Comparison of ENCODE assay signal across 8 cellular contexts in genomic region chr22:37686002-37686982, GRCh38. TPM values are rescaled to one million over a fixed set of nuclear protein-coding genes. Genes with fewer than 3 reads are reported as not detected.
DNase-seq lines count a peak whose midpoint lies in the region; ATAC-seq and TF ChIP-seq lines count a peak whose summit lies in the region.

NOL12 (plus strand) TSS chr22:37686343; CDS start chr22:37686393, 50 bp downstream.

- TF ChIP-seq POLR2A in gastroesophageal sphincter (IDR thresholded peaks at IDR 0.05), result peak; percentile 20 to 39
- TF ChIP-seq POLR2A in suprapubic skin (IDR thresholded peaks at IDR 0.05), result peak in 1 of 2 donors; percentile 21

- TF ChIP-seq EP300 in gastroesophageal sphincter (IDR thresholded peaks at IDR 0.05), result no peak
- TF ChIP-seq EP300 in suprapubic skin (IDR thresholded peaks at IDR 0.05), result no peak

- peak within 1 kb of the TSS; percentile 92 for H3K4me3 Mint-ChIP-seq in activated naive CD4-positive, alpha-beta T cell treated with anti-CD3 and anti-CD28 coated beads for 36 hours

- CTCF ChIA-PET in activated naive CD4-positive, alpha-beta T cell treated with anti-CD3 and anti-CD28 coated beads for 36 hours (lab: Charles Lee), result interaction anchor here (1.0 to 15.6 kb wide), 5 partner anchors 43 to 79 kb away, joined by 3 to 260 read pairs (median 3); partner anchors contain the start of gene SH3BP1

- H3K4me1 Mint-ChIP-seq in activated naive CD4-positive, alpha-beta T cell treated with anti-CD3 and anti-CD28 coated beads for 36 hours (ENCODE audit: low read depth), result peaks cover 32% of the 10 kb centered on the region

- H4K20me1 ChIP-seq in DND-41 (ENCODE audit: insufficient read depth, low read length), result peaks cover 5% of the 10 kb centered on the region; the same call in 1 of the 2 replicates

- H3K27me3 Mint-ChIP-seq in activated naive CD4-positive, alpha-beta T cell treated with anti-CD3 and anti-CD28 coated beads for 36 hours (ENCODE audit: low read depth), result no peaks in the 10 kb centered on the region

- no peaks in the 10 kb centered on the region for H3K27me3 ChIP-seq in DND-41 (ENCODE audit: insufficient read depth, low read length, poor library complexity)
- no peaks in the 10 kb centered on the region for H3K27me3 ChIP-seq in MG63
- no peaks in the 10 kb centered on the region for H3K27me3 ChIP-seq in gastroesophageal sphincter
- no peaks in the 10 kb centered on the region for H3K27me3 ChIP-seq in suprapubic skin

- ATAC-seq in DND-41 (ENCODE audit: insufficient read depth, low read depth) (peak; percentile 92), gastroesophageal sphincter (peak; percentile 92)

- H3K9me3 ChIP-seq in DND-41 (ENCODE audit: insufficient read depth, low read length, severe bottlenecking) (no peaks in the 10 kb centered on the region), MG63 (no peaks in the 10 kb centered on the region), gastroesophageal sphincter (no peaks in the 10 kb centered on the region), suprapubic skin (no peaks in the 10 kb centered on the region)

- peak within 1 kb of the TSS; percentile 98 to 100 for H3K4me3 ChIP-seq in DND-41 (ENCODE audit: low read depth in 1 of 2, low read length in 2 of 2)
- peak within 1 kb of the TSS; percentile 95 for H3K4me3 ChIP-seq in MG63
- peak within 1 kb of the TSS; percentile 70 to 84 for H3K4me3 ChIP-seq in gastroesophageal sphincter
- peak within 1 kb of the TSS; percentile 96 for H3K4me3 ChIP-seq in suprapubic skin

- WGBS in gastroesophageal sphincter (ENCODE audit: low coverage in 1 of 2), 2 donors, result 1 to 2% methylated on average over 23 to 33 of the region's 62 CpGs
- 2% methylated on average over 57 of the region's 62 CpGs for WGBS in suprapubic skin

- no peaks in the 10 kb centered on the region for H3K9me3 Mint-ChIP-seq in activated naive CD4-positive, alpha-beta T cell treated with anti-CD3 and anti-CD28 coated beads for 36 hours

- DNase-seq in DND-41 (peak; percentile 89), GOT3 (lab: John Stamatoyannopoulos, UW) (peak; percentile 47), MG63 (peak; percentile 82), SK-N-DZ (ENCODE audit: low spot score) (peak; percentile 95), nucleus accumbens (lab: John Stamatoyannopoulos, UW) (peak in 55 of 56 donors; percentile 21 to 88 (median 74)), suprapubic skin (ENCODE audit: low spot score in 2 of 2) (peak; percentile 86 to 90)
- peak; percentile 81 for DNase-seq in activated naive CD4-positive, alpha-beta T cell treated with anti-CD3 and anti-CD28 coated beads for 36 hours

- H3K36me3 ChIP-seq in DND-41 (ENCODE audit: insufficient read depth, low read length) (peaks cover 40% of the 10 kb centered on the region), MG63 (peaks cover 38% of the 10 kb centered on the region), gastroesophageal sphincter (peaks cover 0 to 36% of the 10 kb centered on the region in 2 donors), suprapubic skin (peaks cover 21% of the 10 kb centered on the region)

- H3K27ac ChIP-seq in DND-41 (ENCODE audit: low read length), result peak within 1 kb of the TSS; percentile 95
- H3K27ac ChIP-seq in gastroesophageal sphincter, result peak within 1 kb of the TSS; percentile 52 to 91 (median 89)
- peak within 1 kb of the TSS; percentile 85 for H3K27ac ChIP-seq in suprapubic skin

- peaks cover 25% of the 10 kb centered on the region for H3K36me3 Mint-ChIP-seq in activated naive CD4-positive, alpha-beta T cell treated with anti-CD3 and anti-CD28 coated beads for 36 hours (ENCODE audit: low read depth)

- H2AFZ ChIP-seq in DND-41 (ENCODE audit: low read depth, low read length), result peak within 1 kb of the TSS; percentile 93

- peaks cover 31% of the 10 kb centered on the region for H3K79me2 ChIP-seq in DND-41 (ENCODE audit: insufficient read depth, low read length)

- H3K4me1 ChIP-seq in DND-41 (ENCODE audit: insufficient read depth, low read length), result peaks cover 31% of the 10 kb centered on the region
- H3K4me1 ChIP-seq in gastroesophageal sphincter, result peaks cover 0 to 32% (median 12%) of the 10 kb centered on the region in 3 donors
- peaks cover 41% of the 10 kb centered on the region for H3K4me1 ChIP-seq in suprapubic skin

- TF ChIP-seq CTCF in DND-41 (IDR thresholded peaks at IDR 0.05; ENCODE audit: borderline replicate concordance, extremely low read depth, low read length, poor library complexity, severe bottlenecking), result no peak
- TF ChIP-seq CTCF in gastroesophageal sphincter (IDR thresholded peaks at IDR 0.05), result peak in 3 of 4 experiments; percentile 7 to 49 (median 18)
- no peak for TF ChIP-seq CTCF in suprapubic skin (IDR thresholded peaks at IDR 0.05)

- intact Hi-C loops in activated naive CD4-positive, alpha-beta T cell treated with anti-CD3 and anti-CD28 coated beads for 36 hours (cut with micrococcal nuclease), result loop anchor here (1.0 to 2.0 kb wide), 2 partner anchors 61 to 78 kb away; partner anchors contain the start of gene GGA1

- H3K27ac Mint-ChIP-seq in activated naive CD4-positive, alpha-beta T cell treated with anti-CD3 and anti-CD28 coated beads for 36 hours, result peak within 1 kb of the TSS; percentile 85

- H3K9ac ChIP-seq in DND-41 (ENCODE audit: low read depth, low read length), result peak within 1 kb of the TSS; percentile 97

- peak within 1 kb of the TSS; percentile 98 for H3K4me2 ChIP-seq in DND-41 (ENCODE audit: insufficient read depth, low read length)

RNA-seq across cellular contexts. Expression of gene NOL12, which starts in this region (rescaled TPM):
- total RNA-seq in MG63 (2014; rRNA removed; shearing (Covaris generic); ENCODE audit: low replicate concordance), result 61.0 and 111 TPM in 2 replicates
- 66.1 and 69.1 TPM in 2 replicates for polyA plus RNA-seq in SK-N-DZ (2014; cell fraction: cytosol; rRNA removed)
- 81.1 and 85.1 TPM in 2 replicates for polyA plus RNA-seq in SK-N-DZ (2014; cell fraction: nucleus; rRNA removed)
- total RNA-seq in activated naive CD4-positive, alpha-beta T cell treated with anti-CD3 and anti-CD28 coated beads for 36 hours, result 10 to 100 TPM; 26.7 to 30.4 TPM
- 10 to 100 TPM; 16.3 to 29.1 (median 20.2) TPM for total RNA-seq in gastroesophageal sphincter
- 10 to 100 TPM; 29.2 to 49.8 (median 40.7) TPM for total RNA-seq in suprapubic skin

Comparison
In these comparisons a context has a peak if more than half of its experiments do, and no peak if none do; other contexts are left out.
1. Peak in every context shown above with its lines: DNase-seq, ATAC-seq, H3K4me3 ChIP-seq and H3K27ac ChIP-seq.
2. CTCF ChIP-seq: peak in gastroesophageal sphincter (3 of 4); none in DND-41 (single experiment) and suprapubic skin (0 of 2).